Comparison of ENCODE assay signal across 9 cellular contexts in genomic region chr14:35339761-35340406, GRCh38. TPM values are rescaled to one million over a fixed set of nuclear protein-coding genes. Genes with fewer than 3 reads are reported as not detected.
DNase-seq lines count a peak whose midpoint lies in the region; ATAC-seq, FAIRE-seq and TF ChIP-seq lines count a peak whose summit lies in the region.
"Had no signal": no experiment of that assay in that cellular context is flagged by ENCODE, and none has a peak within 500 bp of the region (broad histone marks: within the 10 kb centered on the region; RNA-seq: fewer than 3 reads in every experiment).

No MANE protein-coding gene starts in this region.

- H2BK5ac ChIP-seq in IMR-90 (ENCODE audit: low read depth, low read length, poor library complexity, severe bottlenecking): no peak overlapping the region

- TF ChIP-seq RAD21 in IMR-90 (IDR thresholded peaks at IDR 0.05; ENCODE audit: low read length): no peak

- peaks cover 29% of the 10 kb centered on the region for H3K9me1 ChIP-seq in IMR-90 (ENCODE audit: insufficient read depth, low read length)

- POLR2A ChIA-PET in IMR-90 (lab: Charles Lee; ENCODE audit: unreplicated experiment): no interaction called here

- H4K20me1 ChIP-seq in IMR-90 (ENCODE audit: insufficient read depth, low read length): no peaks in the 10 kb centered on the region

- BruUV-seq in IMR-90 (replicated peaks; lab: Mats Ljungman, UMichigan): no TSS peak

- H2BK15ac ChIP-seq in IMR-90 (ENCODE audit: low read depth, low read length): no peak overlapping the region

- peak overlapping the region; percentile 42 for H2AK9ac ChIP-seq in IMR-90 (replicated peaks; ENCODE audit: low read depth, low read length, poor library complexity)

- no peak for FAIRE-seq in small intestine (lab: Jason Lieb, UNC)

- WGBS in IMR-90 (ENCODE audit: extremely low coverage in 2 of 2, insufficient read length in 1 of 2), 2 experiments: 75% methylated on average over 5 of the region's 12 CpGs; no CpG with 5 or more reads in 1 of the 2 experiments
- WGBS in small intestine, 3 donors: 38 to 51% (median 49%) methylated on average over 10 to 12 of the region's 12 CpGs

- H3K27me3 ChIP-seq in IMR-90 (ENCODE audit: control insufficient read depth, insufficient read depth, low read length): no peaks in the 10 kb centered on the region
- H3K27me3 ChIP-seq in small intestine (ENCODE audit: control insufficient read depth in 2 of 2, insufficient read depth in 2 of 2, low read length in 2 of 2): no peaks in the 10 kb centered on the region

- no peak overlapping the region for H2BK120ac ChIP-seq in IMR-90 (ENCODE audit: low read depth, low read length)

- H3K4me1 ChIP-seq in IMR-90 (ENCODE audit: control insufficient read depth, insufficient read depth, low read length) (peaks cover 38% of the 10 kb centered on the region), small intestine (ENCODE audit: control insufficient read depth in 2 of 2, insufficient read depth in 1 of 2, low read depth in 1 of 2, low read length in 1 of 2) (peaks cover 20 to 25% of the 10 kb centered on the region in 2 donors)

- DNase-seq in GM20000 (ENCODE audit: low spot score): peak; percentile 52
- no peak for DNase-seq in IMR-90
- DNase-seq in coronary artery (ENCODE audit: low spot score): no peak
- DNase-seq in small intestine: no peak
- DNase-seq in putamen (ENCODE audit: low spot score): no peak
- DNase-seq in foreskin fibroblast: no peak
- DNase-seq in DMS114 treated with DMSO at 0.1 percent for 48 hours (lab: John Stamatoyannopoulos, UW; ENCODE audit: unreplicated experiment): no peak
- no peak for DNase-seq in NCI-H1417 (lab: John Stamatoyannopoulos, UW)
- DNase-seq: NCI-H1048 had no signal

- H3K23ac ChIP-seq in IMR-90 (ENCODE audit: low read depth, low read length): no peak overlapping the region

- H3K27ac ChIP-seq in IMR-90 (ENCODE audit: insufficient read depth, low read length): no peak overlapping the region
- H3K27ac ChIP-seq in coronary artery: peak overlapping the region; percentile 60 to 97
- H3K27ac ChIP-seq in small intestine (ENCODE audit: low read depth in 1 of 2, low read length in 1 of 2): peak overlapping the region; percentile 29 to 35

- no peak overlapping the region for H3K14ac ChIP-seq in IMR-90 (replicated peaks; ENCODE audit: low read depth, low read length)

- H3K9me3 ChIP-seq in IMR-90 (ENCODE audit: control insufficient read depth, insufficient read depth, low read length) (no peaks in the 10 kb centered on the region), small intestine (ENCODE audit: control insufficient read depth, low read depth) (no peaks in the 10 kb centered on the region)

- peak overlapping the region in 1 of 2 experiments; percentile 17; a peak in 1 of 4 replicates for H4K8ac ChIP-seq in IMR-90 (ENCODE audit: low read depth in 2 of 2, low read length in 2 of 2)

- in situ Hi-C loops in IMR-90 (cut with MboI; ENCODE audit: low sequenced_read_pairs): no loop called here

- dilution Hi-C loops in IMR-90 (cut with HindIII; ENCODE audit: low sequenced_read_pairs, unreplicated experiment): no loop called here

- H3K4ac ChIP-seq in IMR-90 (ENCODE audit: low read depth, low read length): peak overlapping the region; percentile 45; the same call in 1 of the 2 replicates

- H3K36me3 ChIP-seq in IMR-90 (ENCODE audit: control insufficient read depth, insufficient read depth, low read length) (no peaks in the 10 kb centered on the region), small intestine (ENCODE audit: control insufficient read depth in 2 of 2, insufficient read depth in 2 of 2, low read length in 2 of 2) (no peaks in the 10 kb centered on the region)

- CTCF ChIA-PET in IMR-90 (lab: Yijun Ruan, JAX): interaction anchor here (0.5 kb wide), 1 partner anchor 99 kb away, joined by 3 read pairs; no protein-coding TSS in a partner anchor

- 0 out of 4 replicates have a peak, but pooled peaks cover 0 to 6% of the 10 kb centered on the region in 2 experiments for H3K79me1 ChIP-seq in IMR-90 (ENCODE audit: low read depth in 1 of 2, low read length in 2 of 2)

- intact Hi-C loops in IMR-90 (cut with micrococcal nuclease): no loop called here

- H3K9ac ChIP-seq in IMR-90 (ENCODE audit: low read depth, low read length): no peak overlapping the region

- no peak overlapping the region for H3K56ac ChIP-seq in IMR-90 (ENCODE audit: extremely low read depth, insufficient read depth, low read length)

- no peak overlapping the region for H4K91ac ChIP-seq in IMR-90 (ENCODE audit: insufficient read depth, low read depth, low read length)

- H3K4me2 ChIP-seq in IMR-90 (ENCODE audit: low read depth, low read length): no peak overlapping the region

- no peak for ATAC-seq in IMR-90 (ENCODE audit: low read depth)

- H3K18ac ChIP-seq in IMR-90 (ENCODE audit: low read depth, low read length): no peak overlapping the region

- H2BK20ac ChIP-seq in IMR-90 (ENCODE audit: low read depth, low read length): no peak overlapping the region

- no peak for TF ChIP-seq POLR2A in IMR-90 (IDR thresholded peaks at IDR 0.05; ENCODE audit: low read depth, low read length)

- no peak overlapping the region for H4K5ac ChIP-seq in IMR-90 (ENCODE audit: low read depth, low read length)

- no peak for TF ChIP-seq CTCF in GM20000 (IDR thresholded peaks at IDR 0.05; ENCODE audit: extremely low read depth, missing control alignments)
- TF ChIP-seq CTCF in IMR-90 (conservative IDR thresholded peaks at IDR 0.05; ENCODE audit: low read depth, low read length): no peak
- TF ChIP-seq CTCF in coronary artery (IDR thresholded peaks at IDR 0.05): no peak
- no peak for TF ChIP-seq CTCF in foreskin fibroblast (IDR thresholded peaks at IDR 0.05; ENCODE audit: low read depth, low read length)

- H2AFZ ChIP-seq in IMR-90 (replicated peaks; ENCODE audit: low read length, poor library complexity): peak overlapping the region; percentile 29

- H2AK5ac ChIP-seq in IMR-90 (ENCODE audit: low read depth, low read length): peak overlapping the region; percentile 29; the same call in 1 of the 2 replicates

- H3K4me3 ChIP-seq in IMR-90 (ENCODE audit: insufficient read depth, low read depth, low read length): no peak overlapping the region
- no peak overlapping the region for H3K4me3 ChIP-seq in coronary artery
- H3K4me3 ChIP-seq in small intestine (ENCODE audit: low read depth in 1 of 2, low read length in 2 of 2): no peak overlapping the region
- no peak overlapping the region for H3K4me3 ChIP-seq in foreskin fibroblast (ENCODE audit: low read depth in 1 of 2, low read length in 2 of 2)

TF ChIP-seq in IMR-90, 13 proteins besides CTCF, POLR2A, EP300 and RAD21:
- no peak for TF ChIP-seq FOS (IDR thresholded peaks at IDR 0.05; ENCODE audit: low read depth, low read length)
- no peak for TF ChIP-seq MAZ (IDR thresholded peaks at IDR 0.05; ENCODE audit: borderline replicate concordance, low read depth, low read length)
- TF ChIP-seq, protein P1, sequence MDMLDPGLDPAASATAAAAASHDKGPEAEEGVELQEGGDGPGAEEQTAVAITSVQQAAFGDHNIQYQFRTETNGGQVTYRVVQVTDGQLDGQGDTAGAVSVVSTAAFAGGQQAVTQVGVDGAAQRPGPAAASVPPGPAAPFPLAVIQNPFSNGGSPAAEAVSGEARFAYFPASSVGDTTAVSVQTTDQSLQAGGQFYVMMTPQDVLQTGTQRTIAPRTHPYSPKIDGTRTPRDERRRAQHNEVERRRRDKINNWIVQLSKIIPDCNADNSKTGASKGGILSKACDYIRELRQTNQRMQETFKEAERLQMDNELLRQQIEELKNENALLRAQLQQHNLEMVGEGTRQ (IDR thresholded peaks at IDR 0.05; ENCODE audit: low read depth, low read length): no peak
- no peak for TF ChIP-seq RCOR1 (IDR thresholded peaks at IDR 0.05; ENCODE audit: insufficient replicate concordance, low read length)
- no peak for TF ChIP-seq RFX5 (IDR thresholded peaks at IDR 0.05; ENCODE audit: low read depth, low read length)
- TF ChIP-seq ELK1 (IDR thresholded peaks at IDR 0.05; ENCODE audit: borderline replicate concordance, low read depth, low read length): no peak
- TF ChIP-seq CHD1 (IDR thresholded peaks at IDR 0.05; ENCODE audit: low read depth, low read length): no peak
TF ChIP-seq in IMR-90: peak in this region for 0.

RNA-seq across cellular contexts. Expression of gene PSMA6, which starts 47.7 kb away (rescaled TPM):
- total RNA-seq in IMR-90 (2012; rRNA removed): 435 and 530 TPM in 2 replicates
- polyA plus RNA-seq in IMR-90 (2012; rRNA removed) (171 and 184 TPM in 2 replicates), small intestine (100 to 1,000 TPM; 260 to 288 (median 272) TPM)
- polyA plus RNA-seq in IMR-90 (2012; cell fraction: cytosol; rRNA removed): 113 and 127 TPM in 2 replicates
- 32.2 and 124 TPM in 2 replicates for polyA plus RNA-seq in IMR-90 (2012; cell fraction: nucleus; rRNA removed; ENCODE audit: low replicate concordance)
